19 cellular contexts compared by ENCODE assay signal in the genomic region with DNA sequence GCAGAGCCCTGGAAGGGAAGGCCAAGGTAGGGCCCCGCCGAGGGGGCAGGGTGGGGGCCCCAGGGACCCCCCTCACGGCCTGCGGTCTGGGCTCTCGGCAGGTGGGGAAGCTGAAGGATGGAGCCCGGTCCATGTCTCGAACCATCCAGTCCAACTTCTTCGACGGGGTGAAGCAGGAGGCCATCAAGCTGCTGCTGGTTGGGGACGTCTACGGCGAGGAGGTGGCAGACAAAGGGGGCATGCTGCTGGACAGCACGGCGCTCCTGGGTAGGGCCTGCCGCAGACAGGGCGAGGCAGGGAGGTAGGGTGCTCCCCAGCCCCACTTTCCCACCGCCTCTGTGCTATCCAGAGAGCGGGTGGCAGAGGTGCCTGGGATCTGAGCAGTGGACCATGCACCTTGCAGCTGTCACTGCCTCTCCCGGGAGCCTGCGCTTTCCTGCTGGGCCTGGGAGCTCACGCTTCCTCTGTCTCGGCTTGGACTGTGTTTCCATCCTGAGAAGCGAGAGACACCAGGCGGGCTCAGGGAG.
DNase-seq lines count a peak whose midpoint lies in the region; ATAC-seq, FAIRE-seq and TF ChIP-seq lines count a peak whose summit lies in the region.
"Had no signal": no experiment of that assay in that cellular context is flagged by ENCODE, and none has a peak within 500 bp of the region (broad histone marks: within the 10 kb centered on the region; RNA-seq: fewer than 3 reads in every experiment).

No MANE protein-coding gene starts in this region.

- H3K4me3 ChIP-seq in BLaER1 treated with 17β-estradiol and CSF1 and Interleukin-3, amounts not matched to agents 10 nM and 100 nM, result no peak overlapping the region
- no peak overlapping the region for H3K4me3 ChIP-seq in kidney (ENCODE audit: low read length in 2 of 2)
- H3K4me3 ChIP-seq: SK-N-MC had no signal

- peaks cover 5 to 17% (median 11%) of the 10 kb centered on the region in 11 experiments; a peak in 19 of 22 replicates for H3K9me3 ChIP-seq in BLaER1 treated with 17β-estradiol and CSF1 and Interleukin-3, amounts not matched to agents 10 nM and 100 nM (replicated peaks in 1 of 11)
- H3K9me3 ChIP-seq in kidney (ENCODE audit: control insufficient read depth in 1 of 2, low read length in 2 of 2), result no peaks in the 10 kb centered on the region

- no peak for FAIRE-seq in kidney (lab: Jason Lieb, UNC)
- FAIRE-seq: A204.1, H54 had no signal

- no peak for ATAC-seq in GM18868 (IDR thresholded peaks at IDR 0.05; ENCODE audit: unreplicated experiment)
- no peak for ATAC-seq in GM18873 (IDR thresholded peaks at IDR 0.05; ENCODE audit: low FRiP score, unreplicated experiment)
- no peak for ATAC-seq in GM18502 (IDR thresholded peaks at IDR 0.05; ENCODE audit: poor library complexity, unreplicated experiment)
- ATAC-seq: Panc1, Right ventricle myocardium inferior had no signal

- peaks cover 0 to 4% (median 0%) of the 10 kb centered on the region in 11 experiments; a peak in 1 of 22 replicates for H3K36me3 ChIP-seq in BLaER1 treated with 17β-estradiol and CSF1 and Interleukin-3, amounts not matched to agents 10 nM and 100 nM
- H3K36me3 ChIP-seq in kidney (ENCODE audit: control insufficient read depth in 1 of 2, insufficient read depth in 2 of 2, low read length in 2 of 2), result peaks cover 0 to 3% of the 10 kb centered on the region in 2 donors

- H3K4me1 ChIP-seq in BLaER1 treated with 17β-estradiol and CSF1 and Interleukin-3, amounts not matched to agents 10 nM and 100 nM, result peaks cover 25 to 53% (median 31%) of the 10 kb centered on the region in 10 experiments
- H3K4me1 ChIP-seq in kidney (ENCODE audit: control insufficient read depth in 1 of 2, insufficient read depth in 1 of 2, low read depth in 1 of 2, low read length in 2 of 2), result peaks cover 7 to 9% of the 10 kb centered on the region in 2 donors

- DNase-seq in NCI-H2107 (lab: John Stamatoyannopoulos, UW) (peak; percentile 13), NCI-H2107 treated with DMSO at 0.1 percent for 48 hours (lab: John Stamatoyannopoulos, UW; ENCODE audit: unreplicated experiment) (no peak), NCI-H2171 treated with DMSO at 0.1 percent for 48 hours (lab: John Stamatoyannopoulos, UW) (peak; percentile 90), kidney (peak; percentile 61)
- DNase-seq: C1 segment of cervical spinal cord, EL, HFFc6, NCI-H1048, NCI-H1436 treated with DMSO at 0.1 percent for 48 hours, NCI-H510A had no signal

- H3K4me2 ChIP-seq in BLaER1 treated with 17β-estradiol and CSF1 and Interleukin-3, amounts not matched to agents 10 nM and 100 nM, result peak overlapping the region in 8 of 11 experiments; percentile 16 to 57 (median 48); a peak in 15 of 22 replicates

- H4K20me1 ChIP-seq in BLaER1 treated with 17β-estradiol and CSF1 and Interleukin-3, amounts not matched to agents 10 nM and 100 nM, result no peaks in the 10 kb centered on the region

- H3K9ac ChIP-seq in BLaER1 treated with 17β-estradiol and CSF1 and Interleukin-3, amounts not matched to agents 10 nM and 100 nM, result 0 out of 22 replicates have a peak overlapping the region, but pooled peaks of 1 of the 11 experiments have one; percentile 50
- H3K9ac ChIP-seq in kidney (ENCODE audit: low read length in 2 of 2), result no peak overlapping the region

- no peak for TF ChIP-seq CTCF in kidney (IDR thresholded peaks at IDR 0.05; ENCODE audit: borderline replicate concordance, extremely low read depth, insufficient read depth)

- H3K27me3 ChIP-seq in BLaER1 treated with 17β-estradiol and CSF1 and Interleukin-3, amounts not matched to agents 10 nM and 100 nM, result peaks cover 0 to 37% (median 0%) of the 10 kb centered on the region in 11 experiments; a peak in 3 of 22 replicates

- H3K27ac ChIP-seq in BLaER1 treated with 17β-estradiol and CSF1 and Interleukin-3, amounts not matched to agents 10 nM and 100 nM, result no peak overlapping the region
- H3K27ac ChIP-seq in kidney (ENCODE audit: low read depth in 2 of 2, low read length in 2 of 2), result no peak overlapping the region
- H3K27ac ChIP-seq: SK-N-MC had no signal

- intact Hi-C loops in kidney (cut with DNase I), result no loop called here
